In the genomic region with DNA sequence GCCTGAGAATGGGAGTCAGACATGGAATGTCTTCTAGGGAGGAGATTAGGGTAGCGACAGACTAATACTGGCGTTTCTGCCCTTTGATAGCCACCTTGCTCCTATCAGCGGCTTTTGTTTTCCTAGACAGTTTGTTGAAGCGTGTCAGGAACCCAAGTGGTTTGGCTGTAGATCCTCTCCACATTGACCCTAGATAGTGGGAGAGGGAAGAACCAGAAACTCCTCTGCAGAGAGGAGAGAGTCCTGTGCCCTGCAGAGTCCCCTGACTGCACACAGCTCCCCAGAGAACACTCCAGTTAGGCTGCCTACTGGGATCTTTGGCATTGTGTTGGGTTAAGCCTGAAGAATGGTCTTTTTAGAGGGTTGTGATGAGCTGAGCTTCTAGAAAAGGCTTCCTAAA, we compare ENCODE assay signal across 9 cellular contexts. TPM values are rescaled to one million over a fixed set of nuclear protein-coding genes. Genes with fewer than 3 reads are reported as not detected.
DNase-seq lines count a peak whose midpoint lies in the region; ATAC-seq and TF ChIP-seq lines count a peak whose summit lies in the region.
"Had no signal": no experiment of that assay in that cellular context is flagged by ENCODE, and none has a peak within 500 bp of the region (broad histone marks: within the 10 kb centered on the region; RNA-seq: fewer than 3 reads in every experiment).

No MANE protein-coding gene starts in this region.

- WGBS in SK-N-SH (ENCODE audit: low lambda C conversion rate): 96% methylated on average over 4 of the region's 4 CpGs

- H3K9me3 Mint-ChIP-seq in effector memory CD8-positive, alpha-beta T cell: no peaks in the 10 kb centered on the region
- no peaks in the 10 kb centered on the region for H3K9me3 Mint-ChIP-seq in progenitor cell of endocrine pancreas (ENCODE audit: low read depth)

- H3K27ac ChIP-seq in SK-N-SH (ENCODE audit: low read depth in 2 of 2, low read length in 1 of 2): peak overlapping the region in 1 of 2 experiments; percentile 99; a peak in 3 of 4 replicates

- TF ChIP-seq EP300 in SK-N-SH (IDR thresholded peaks at IDR 0.05; ENCODE audit: borderline replicate concordance in 1 of 2, low read depth in 1 of 2, low read length in 1 of 2): no peak

- H4K20me1 ChIP-seq in SK-N-SH (ENCODE audit: insufficient read depth): peaks cover 13% of the 10 kb centered on the region

- POLR2A ChIA-PET in SK-N-SH (lab: Yijun Ruan, JAX): interaction anchor here (0.7 kb wide), 1 partner anchor 22 kb away, joined by 3 read pairs; no protein-coding TSS in a partner anchor

- ATAC-seq in SK-N-SH treated with all-trans-retinoic acid at 6 μM for 48 hours (no peak), GM19035 (IDR thresholded peaks at IDR 0.05; ENCODE audit: unreplicated experiment) (no peak)
- ATAC-seq in effector memory CD8-positive, alpha-beta T cell (replicated peaks): no peak

- no peaks in the 10 kb centered on the region for H3K9me3 ChIP-seq in SK-N-SH

- peak overlapping the region; percentile 99; the same call in 1 of the 2 replicates for H3K9ac ChIP-seq in SK-N-SH

- peak overlapping the region in 1 of 2 donors; percentile 100 for H3K27ac Mint-ChIP-seq in effector memory CD8-positive, alpha-beta T cell
- H3K27ac Mint-ChIP-seq in progenitor cell of endocrine pancreas: peak overlapping the region; percentile 45

- peaks cover 41 to 43% of the 10 kb centered on the region in 2 experiments for H3K36me3 ChIP-seq in SK-N-SH (replicated peaks in 1 of 2; ENCODE audit: control insufficient read depth in 1 of 2, insufficient read depth in 2 of 2, low read length in 1 of 2)

- no peaks in the 10 kb centered on the region for H3K9me2 ChIP-seq in SK-N-SH

- TF ChIP-seq CTCF in SK-N-SH (IDR thresholded peaks at IDR 0.05) (no peak), progenitor cell of endocrine pancreas (IDR thresholded peaks at IDR 0.05; ENCODE audit: unreplicated experiment) (no peak)

- no peaks in the 10 kb centered on the region for H3K27me3 ChIP-seq in SK-N-SH (ENCODE audit: insufficient read depth)

- H3K4me3 Mint-ChIP-seq in effector memory CD8-positive, alpha-beta T cell: peak overlapping the region; percentile 40 to 97
- peak overlapping the region; percentile 83 for H3K4me3 Mint-ChIP-seq in progenitor cell of endocrine pancreas (ENCODE audit: low read depth)

- H2AFZ ChIP-seq in SK-N-SH (ENCODE audit: low read depth): no peak overlapping the region

- peaks cover 23 to 51% of the 10 kb centered on the region in 2 experiments; a peak in 3 of 4 replicates for H3K4me1 ChIP-seq in SK-N-SH (ENCODE audit: control insufficient read depth in 1 of 2, insufficient read depth in 2 of 2, low read depth in 1 of 2, low read length in 1 of 2)

- DNase-seq in SK-N-SH (no peak), progenitor cell of endocrine pancreas (ENCODE audit: low spot score, unreplicated experiment) (no peak), NCI-H526 (lab: John Stamatoyannopoulos, UW) (no peak), epidermal melanocyte (ENCODE audit: insufficient read length, low spot score) (no peak)
- DNase-seq in effector memory CD8-positive, alpha-beta T cell: no peak
- DNase-seq: 8988T had no signal

- H3K27me3 Mint-ChIP-seq in effector memory CD8-positive, alpha-beta T cell: peaks cover 0 to 8% of the 10 kb centered on the region in 2 donors
- no peaks in the 10 kb centered on the region for H3K27me3 Mint-ChIP-seq in progenitor cell of endocrine pancreas

- H3K4me2 ChIP-seq in SK-N-SH: peak overlapping the region; percentile 97

- CTCF ChIA-PET in SK-N-SH (lab: Yijun Ruan, JAX): interaction anchor here (1.0 to 1.4 kb wide), 3 partner anchors 201 to 273 kb away, joined by 3 read pairs; no protein-coding TSS in a partner anchor

- H3K79me2 ChIP-seq in SK-N-SH (ENCODE audit: insufficient read depth): peaks cover 63% of the 10 kb centered on the region

- H3K4me1 Mint-ChIP-seq in effector memory CD8-positive, alpha-beta T cell (ENCODE audit: low read depth in 2 of 2): peaks cover 60% of the 10 kb centered on the region in 2 donors
- H3K4me1 Mint-ChIP-seq in progenitor cell of endocrine pancreas (ENCODE audit: low read depth): peaks cover 29% of the 10 kb centered on the region

- H3F3A ChIP-seq in SK-N-SH (replicated peaks; ENCODE audit: insufficient read depth): peaks cover 18% of the 10 kb centered on the region

- H3K36me3 Mint-ChIP-seq in effector memory CD8-positive, alpha-beta T cell (ENCODE audit: insufficient read depth): peaks cover 90% of the 10 kb centered on the region
- peaks cover 10% of the 10 kb centered on the region for H3K36me3 Mint-ChIP-seq in progenitor cell of endocrine pancreas (ENCODE audit: insufficient read depth)

- H3K4me3 ChIP-seq in SK-N-SH (ENCODE audit: low read depth in 2 of 2, low read length in 1 of 2): peak overlapping the region; percentile 6 to 78; a peak in 2 of 4 replicates

- no peak for TF ChIP-seq RAD21 in SK-N-SH (IDR thresholded peaks at IDR 0.05; ENCODE audit: low read length)

TF ChIP-seq in SK-N-SH, 30 proteins besides CTCF, POLR2A, EP300 and RAD21 (continues in another document):
- no peak for TF ChIP-seq NRF1 (IDR thresholded peaks at IDR 0.05; ENCODE audit: low read depth, low read length)
- no peak for TF ChIP-seq EZH2phosphoT487 (IDR thresholded peaks at IDR 0.05; ENCODE audit: borderline replicate concordance, low read depth)
- TF ChIP-seq RCOR1 (IDR thresholded peaks at IDR 0.05; ENCODE audit: low read length): no peak
- TF ChIP-seq, protein P1, sequence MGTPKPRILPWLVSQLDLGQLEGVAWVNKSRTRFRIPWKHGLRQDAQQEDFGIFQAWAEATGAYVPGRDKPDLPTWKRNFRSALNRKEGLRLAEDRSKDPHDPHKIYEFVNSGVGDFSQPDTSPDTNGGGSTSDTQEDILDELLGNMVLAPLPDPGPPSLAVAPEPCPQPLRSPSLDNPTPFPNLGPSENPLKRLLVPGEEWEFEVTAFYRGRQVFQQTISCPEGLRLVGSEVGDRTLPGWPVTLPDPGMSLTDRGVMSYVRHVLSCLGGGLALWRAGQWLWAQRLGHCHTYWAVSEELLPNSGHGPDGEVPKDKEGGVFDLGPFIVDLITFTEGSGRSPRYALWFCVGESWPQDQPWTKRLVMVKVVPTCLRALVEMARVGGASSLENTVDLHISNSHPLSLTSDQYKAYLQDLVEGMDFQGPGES (IDR thresholded peaks at IDR 0.05; ENCODE audit: low read depth, low read length): no peak

TF ChIP-seq in SK-N-SH treated with all-trans-retinoic acid at 6 μM for 48 hours, 23 proteins besides CTCF, POLR2A, EP300 and RAD21 (continues in another document):
- TF ChIP-seq, protein P2, sequence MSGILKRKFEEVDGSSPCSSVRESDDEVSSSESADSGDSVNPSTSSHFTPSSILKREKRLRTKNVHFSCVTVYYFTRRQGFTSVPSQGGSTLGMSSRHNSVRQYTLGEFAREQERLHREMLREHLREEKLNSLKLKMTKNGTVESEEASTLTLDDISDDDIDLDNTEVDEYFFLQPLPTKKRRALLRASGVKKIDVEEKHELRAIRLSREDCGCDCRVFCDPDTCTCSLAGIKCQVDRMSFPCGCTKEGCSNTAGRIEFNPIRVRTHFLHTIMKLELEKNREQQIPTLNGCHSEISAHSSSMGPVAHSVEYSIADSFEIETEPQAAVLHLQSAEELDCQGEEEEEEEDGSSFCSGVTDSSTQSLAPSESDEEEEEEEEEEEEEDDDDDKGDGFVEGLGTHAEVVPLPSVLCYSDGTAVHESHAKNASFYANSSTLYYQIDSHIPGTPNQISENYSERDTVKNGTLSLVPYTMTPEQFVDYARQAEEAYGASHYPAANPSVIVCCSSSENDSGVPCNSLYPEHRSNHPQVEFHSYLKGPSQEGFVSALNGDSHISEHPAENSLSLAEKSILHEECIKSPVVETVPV (CRISPR knock-in tag; IDR thresholded peaks at IDR 0.05): no peak
- no peak for TF ChIP-seq PPARA (CRISPR knock-in tag; IDR thresholded peaks at IDR 0.05; ENCODE audit: borderline replicate concordance)

RNA-seq across cellular contexts. Expression of a gene that starts 2.4 kb away (rescaled TPM):
- 16.7 and 20.2 TPM in 2 replicates for polyA plus RNA-seq in SK-N-SH (2012; rRNA removed)
- polyA plus RNA-seq in SK-N-SH (2012; cell fraction: cytosol; rRNA removed): 13.7 and 17.2 TPM in 2 replicates
- 45.2 and 52.4 TPM in 2 replicates for polyA plus RNA-seq in SK-N-SH (2012; cell fraction: nucleus; rRNA removed)
- 90.3 TPM for polyA plus RNA-seq in PFSK-1 (2012; ENCODE audit: insufficient read length, low read depth)
- 34.6 and 35.4 TPM in 2 replicates for total RNA-seq in progenitor cell of endocrine pancreas

RNA-seq across cellular contexts. Expression of a gene that starts 3.5 kb away (rescaled TPM):
- 3.4 and 4.1 TPM in 2 replicates for polyA plus RNA-seq in SK-N-SH (2012; rRNA removed)
- polyA plus RNA-seq in SK-N-SH (2012; cell fraction: cytosol; rRNA removed): 3.1 and 3.5 TPM in 2 replicates
- 10.2 and 15.5 TPM in 2 replicates for polyA plus RNA-seq in SK-N-SH (2012; cell fraction: nucleus; rRNA removed)
- polyA plus RNA-seq in PFSK-1 (2012; ENCODE audit: insufficient read length, low read depth): 2.6 TPM
- 2.5 and 3.8 TPM in 2 replicates for total RNA-seq in progenitor cell of endocrine pancreas

RNA-seq across cellular contexts. Expression of a gene that starts 4.2 kb away (rescaled TPM):
- 66.9 and 75.9 TPM in 2 replicates for polyA plus RNA-seq in SK-N-SH (2012; rRNA removed)
- 26.7 and 37.5 TPM in 2 replicates for polyA plus RNA-seq in SK-N-SH (2012; cell fraction: cytosol; rRNA removed)
- 280 and 468 TPM in 2 replicates for polyA plus RNA-seq in SK-N-SH (2012; cell fraction: nucleus; rRNA removed)
- 44.5 TPM for polyA plus RNA-seq in PFSK-1 (2012; ENCODE audit: insufficient read length, low read depth)
- 23.7 and 29.8 TPM in 2 replicates for total RNA-seq in progenitor cell of endocrine pancreas

RNA-seq across cellular contexts. Expression of a gene that starts 32.0 kb away (rescaled TPM):
- polyA plus RNA-seq in SK-N-SH (2012; rRNA removed): 0.93 and 1.5 TPM in 2 replicates
- polyA plus RNA-seq in SK-N-SH (2012; cell fraction: cytosol; rRNA removed): 0.44 and 0.47 TPM in 2 replicates
- polyA plus RNA-seq in SK-N-SH (2012; cell fraction: nucleus; rRNA removed): 7.2 and 8.4 TPM in 2 replicates
- polyA plus RNA-seq in PFSK-1 (2012; ENCODE audit: insufficient read length, low read depth): 8.2 TPM
- 0.67 and 1.7 TPM in 2 replicates for total RNA-seq in progenitor cell of endocrine pancreas

RNA-seq across cellular contexts. Expression of a gene that starts 47.0 kb away (rescaled TPM):
- 20.3 and 32.7 TPM in 2 replicates for polyA plus RNA-seq in SK-N-SH (2012; rRNA removed)
- polyA plus RNA-seq in SK-N-SH (2012; cell fraction: cytosol; rRNA removed): 13.4 and 24.0 TPM in 2 replicates
- 45.7 and 64.8 TPM in 2 replicates for polyA plus RNA-seq in SK-N-SH (2012; cell fraction: nucleus; rRNA removed)
- polyA plus RNA-seq in PFSK-1 (2012; ENCODE audit: insufficient read length, low read depth): 142 TPM
- 27.9 and 32.2 TPM in 2 replicates for total RNA-seq in progenitor cell of endocrine pancreas
